Comparison of ENCODE assay signal across 1 cellular context in genomic region chr10:28241766-28242399, GRCh38.
TF ChIP-seq lines count a peak whose summit lies in the region.

No MANE protein-coding gene starts in this region.

TF ChIP-seq in GM23338, 12 proteins besides CTCF, POLR2A, EP300 and RAD21 (continued from another document):
- TF ChIP-seq ETS1 (IDR thresholded peaks at IDR 0.05), result no peak
- TF ChIP-seq POLR2AphosphoS5 (IDR thresholded peaks at IDR 0.05; ENCODE audit: low read depth), result no peak
TF ChIP-seq in GM23338: peak in this region for 0.
